ENCODE assay signal across 8 cellular contexts in the genomic region with DNA sequence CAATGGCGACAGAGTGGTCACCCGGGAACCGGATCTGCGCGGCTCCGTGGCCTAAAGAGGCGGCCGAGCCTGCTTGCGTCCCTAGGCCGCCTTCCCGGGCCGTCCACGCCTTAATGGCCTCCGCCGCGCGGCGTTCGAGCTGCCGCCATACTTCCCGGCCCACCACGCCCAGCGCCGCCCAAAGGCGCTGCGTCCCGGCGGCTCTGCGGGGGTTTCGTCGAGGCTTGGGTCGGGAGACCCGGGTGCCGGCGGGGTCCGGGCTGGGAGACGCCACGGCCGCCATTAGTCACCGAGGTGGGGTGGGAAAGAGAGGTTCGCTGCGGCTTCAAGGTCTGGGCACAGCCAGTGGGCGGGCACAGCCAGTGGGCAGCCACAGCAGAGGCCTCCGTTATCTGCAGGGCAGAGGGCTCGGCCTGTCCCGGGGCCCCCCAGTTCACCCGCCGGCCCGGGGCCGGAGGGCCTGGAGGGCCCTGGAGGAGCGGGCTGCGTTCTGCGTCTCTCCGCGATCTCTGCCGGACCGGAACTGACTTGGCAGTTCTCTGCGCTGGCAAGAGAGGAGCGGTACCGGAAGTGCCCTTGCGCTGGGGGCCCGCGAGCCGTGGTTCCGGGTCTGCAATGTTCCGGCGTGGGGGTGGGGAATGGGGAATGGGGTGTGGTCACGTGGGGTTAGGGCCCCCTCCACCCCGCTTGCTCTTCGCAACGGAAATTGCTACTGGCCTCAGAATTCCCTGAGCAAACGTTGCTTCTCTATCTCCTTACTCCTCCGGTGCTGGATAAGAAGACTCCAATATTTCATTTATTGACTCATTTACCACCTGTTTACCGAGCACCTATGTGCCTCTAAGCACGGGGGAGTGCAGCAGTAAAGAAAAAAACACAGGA.
A peak's percentile ranks its signal among the peaks of the same experiment; 100 is the strongest.
DNase-seq lines count a peak whose midpoint lies in the region; ATAC-seq and TF ChIP-seq lines count a peak whose summit lies in the region.

No MANE protein-coding gene starts in this region.

- H3K9ac ChIP-seq in NT2/D1 (ENCODE audit: insufficient read length, low read depth): peak overlapping the region; percentile 97

- H3K4me3 Mint-ChIP-seq in endothelial cell (ENCODE audit: unreplicated experiment) (peak overlapping the region; percentile 96), mesothelial cell of epicardium (peak overlapping the region; percentile 90)

- H3K27me3 Mint-ChIP-seq in endothelial cell (ENCODE audit: unreplicated experiment) (peaks cover 3% of the 10 kb centered on the region), mesothelial cell of epicardium (ENCODE audit: low read depth) (peaks cover 1% of the 10 kb centered on the region)

- peak overlapping the region; percentile 97 for H3K4me3 ChIP-seq in NT2/D1 (ENCODE audit: insufficient read length, low read depth)

- H3K9me3 Mint-ChIP-seq in endothelial cell (ENCODE audit: unreplicated experiment) (no peaks in the 10 kb centered on the region), mesothelial cell of epicardium (no peaks in the 10 kb centered on the region)

- H3K4me1 Mint-ChIP-seq in endothelial cell (ENCODE audit: unreplicated experiment) (peaks cover 24% of the 10 kb centered on the region), mesothelial cell of epicardium (peaks cover 39% of the 10 kb centered on the region)

- peak; percentile 77 for ATAC-seq in GM21367 (IDR thresholded peaks at IDR 0.05; ENCODE audit: unreplicated experiment)

- H3K36me3 Mint-ChIP-seq in endothelial cell (ENCODE audit: low read depth, unreplicated experiment): no peaks in the 10 kb centered on the region
- peaks cover 11% of the 10 kb centered on the region for H3K36me3 Mint-ChIP-seq in mesothelial cell of epicardium

- peaks cover 3% of the 10 kb centered on the region for H3K4me1 ChIP-seq in NT2/D1 (ENCODE audit: insufficient read depth, insufficient read length)

- H3K36me3 ChIP-seq in NT2/D1 (ENCODE audit: insufficient read depth, insufficient read length, low read length): peaks cover 5% of the 10 kb centered on the region

- peak overlapping the region; percentile 89 for H3K27ac Mint-ChIP-seq in endothelial cell (ENCODE audit: unreplicated experiment)
- H3K27ac Mint-ChIP-seq in mesothelial cell of epicardium: peak overlapping the region; percentile 93

- no peaks in the 10 kb centered on the region for H3K9me3 ChIP-seq in NT2/D1 (ENCODE audit: insufficient read depth, low read length)

- DNase-seq in COLO668 (lab: John Stamatoyannopoulos, UW; ENCODE audit: unreplicated experiment): peak; percentile 94
- peak in 75 of 76 experiments; percentile 33 to 93 (median 82) for DNase-seq in HUDEP-2 (lab: John Stamatoyannopoulos, UW; ENCODE audit: unreplicated experiment in 76 of 76)
- peak; percentile 84 for DNase-seq in NT2/D1 (ENCODE audit: low read depth, low spot score)
- DNase-seq in activated CD8-positive, alpha-beta memory T cell treated with anti-CD3 and anti-CD28 coated beads, Interleukin-2, amount 50 U/mL, for 24 hours (ENCODE audit: extremely low read depth): peak; percentile 86
- peak; percentile 78 for DNase-seq in endothelial cell (ENCODE audit: low spot score)
- DNase-seq in mesothelial cell of epicardium (ENCODE audit: low spot score in 2 of 2, unreplicated experiment in 2 of 2): peak; percentile 80 to 87
- DNase-seq in stimulated activated CD8-positive, alpha-beta memory T cell treated with anti-CD3 and anti-CD28 coated beads, Interleukin-15, amount 100 ng/mL, for 24 hours (ENCODE audit: low read depth): peak; percentile 81

- no peak for TF ChIP-seq CTCF in endothelial cell (IDR thresholded peaks at IDR 0.05; ENCODE audit: unreplicated experiment)
- no peak for TF ChIP-seq CTCF in mesothelial cell of epicardium (IDR thresholded peaks at IDR 0.05; ENCODE audit: unreplicated experiment)

- H3K27me3 ChIP-seq in NT2/D1 (ENCODE audit: insufficient read depth, insufficient read length): no peaks in the 10 kb centered on the region

Comparison
In these comparisons a context has a peak if more than half of its experiments do, and no peak if none do; other contexts are left out.
1. Peak in every context shown above with its lines: DNase-seq, ATAC-seq and H3K4me3 ChIP-seq.